In genomic region chr5:31573494-31573893, GRCh38 we compare ENCODE assay signal across 16 cellular contexts. TPM values are rescaled to one million over a fixed set of nuclear protein-coding genes. Genes with fewer than 3 reads are reported as not detected.
DNase-seq lines count a peak whose midpoint lies in the region; ATAC-seq, FAIRE-seq and TF ChIP-seq lines count a peak whose summit lies in the region.
"Had no signal": no experiment of that assay in that cellular context is flagged by ENCODE, and none has a peak within 500 bp of the region (broad histone marks: within the 10 kb centered on the region; RNA-seq: fewer than 3 reads in every experiment).

No MANE protein-coding gene starts in this region.

- peak; percentile 91 for FAIRE-seq in GM12891 (lab: Jason Lieb, UNC)
- FAIRE-seq: A204.1 had no signal

- ATAC-seq in GM19351 (IDR thresholded peaks at IDR 0.05; ENCODE audit: unreplicated experiment) (peak; percentile 94), HG02678 (IDR thresholded peaks at IDR 0.05; ENCODE audit: unreplicated experiment) (peak; percentile 84), HG03460 (IDR thresholded peaks at IDR 0.05; ENCODE audit: unreplicated experiment) (peak; percentile 61), HG03108 (IDR thresholded peaks at IDR 0.05; ENCODE audit: unreplicated experiment) (no peak)
- ATAC-seq: PC-3 had no signal

- DNase-seq in GM12891 (ENCODE audit: insufficient read length, low spot score) (peak; percentile 27), SW480 (ENCODE audit: low spot score) (no peak), occipital lobe (lab: John Stamatoyannopoulos, UW) (no peak), ACHN (no peak)
- DNase-seq: activated CD8-positive, alpha-beta memory T cell treated with anti-CD3 and anti-CD28 coated beads, Interleukin-2, amount 50 U/mL, for 4 hours; CD8-positive, alpha-beta memory T cell; foreskin melanocyte; NCI-H226; PC-3; stimulated activated CD4-positive, alpha-beta T cell treated with anti-CD3 and anti-CD28 coated beads, Interleukin-15, amount 100 ng/mL, for 24 hours; WERI-Rb-1 had no signal

- no peak for TF ChIP-seq POLR2A in GM12891 (IDR thresholded peaks at IDR 0.05; ENCODE audit: low read depth, low read length)

- in situ Hi-C loops in ACHN (cut with HindIII; ENCODE audit: low pct_ligation_motif_present, low pct_unique_long_range_greater_than_20kb, low sequenced_read_pairs) = no loop called here

TF ChIP-seq in GM12891, 5 proteins besides CTCF, POLR2A, EP300 and RAD21:
- TF ChIP-seq PAX5 (IDR thresholded peaks at IDR 0.05; ENCODE audit: insufficient read depth, low read length, severe bottlenecking) = peak; percentile 30
- peak; percentile 99 for TF ChIP-seq POU2F2 (IDR thresholded peaks at IDR 0.05; ENCODE audit: low read depth, low read length)
- no peak for TF ChIP-seq SPI1 (IDR thresholded peaks at IDR 0.05; ENCODE audit: low read depth, low read length)

RNA-seq across cellular contexts. Expression of gene C5orf22, which starts 41.4 kb away (rescaled TPM):
- 9.6 TPM for polyA plus RNA-seq in GM12891 (2012; ENCODE audit: low read depth, missing spikeins)
- total RNA-seq in occipital lobe = 29.3 TPM

RNA-seq across cellular contexts. Expression of gene DROSHA, which starts 41.6 kb away (rescaled TPM):
- 33.4 TPM for polyA plus RNA-seq in GM12891 (2012; ENCODE audit: low read depth, missing spikeins)
- 62.5 TPM for total RNA-seq in occipital lobe
